Comparison of ENCODE assay signal across 1 cellular context in genomic region chr1:52055066-52055853, GRCh38.
TF ChIP-seq lines count a peak whose summit lies in the region.

TSS of gene TXNDC12 (minus strand) at chr1:52055191. CDS start at chr1:52055096, 95 bp downstream.

TF ChIP-seq in HEK293, 187 proteins besides CTCF, POLR2A, EP300 and RAD21 (continued from another document and continues in another):
- TF ChIP-seq, protein P1, sequence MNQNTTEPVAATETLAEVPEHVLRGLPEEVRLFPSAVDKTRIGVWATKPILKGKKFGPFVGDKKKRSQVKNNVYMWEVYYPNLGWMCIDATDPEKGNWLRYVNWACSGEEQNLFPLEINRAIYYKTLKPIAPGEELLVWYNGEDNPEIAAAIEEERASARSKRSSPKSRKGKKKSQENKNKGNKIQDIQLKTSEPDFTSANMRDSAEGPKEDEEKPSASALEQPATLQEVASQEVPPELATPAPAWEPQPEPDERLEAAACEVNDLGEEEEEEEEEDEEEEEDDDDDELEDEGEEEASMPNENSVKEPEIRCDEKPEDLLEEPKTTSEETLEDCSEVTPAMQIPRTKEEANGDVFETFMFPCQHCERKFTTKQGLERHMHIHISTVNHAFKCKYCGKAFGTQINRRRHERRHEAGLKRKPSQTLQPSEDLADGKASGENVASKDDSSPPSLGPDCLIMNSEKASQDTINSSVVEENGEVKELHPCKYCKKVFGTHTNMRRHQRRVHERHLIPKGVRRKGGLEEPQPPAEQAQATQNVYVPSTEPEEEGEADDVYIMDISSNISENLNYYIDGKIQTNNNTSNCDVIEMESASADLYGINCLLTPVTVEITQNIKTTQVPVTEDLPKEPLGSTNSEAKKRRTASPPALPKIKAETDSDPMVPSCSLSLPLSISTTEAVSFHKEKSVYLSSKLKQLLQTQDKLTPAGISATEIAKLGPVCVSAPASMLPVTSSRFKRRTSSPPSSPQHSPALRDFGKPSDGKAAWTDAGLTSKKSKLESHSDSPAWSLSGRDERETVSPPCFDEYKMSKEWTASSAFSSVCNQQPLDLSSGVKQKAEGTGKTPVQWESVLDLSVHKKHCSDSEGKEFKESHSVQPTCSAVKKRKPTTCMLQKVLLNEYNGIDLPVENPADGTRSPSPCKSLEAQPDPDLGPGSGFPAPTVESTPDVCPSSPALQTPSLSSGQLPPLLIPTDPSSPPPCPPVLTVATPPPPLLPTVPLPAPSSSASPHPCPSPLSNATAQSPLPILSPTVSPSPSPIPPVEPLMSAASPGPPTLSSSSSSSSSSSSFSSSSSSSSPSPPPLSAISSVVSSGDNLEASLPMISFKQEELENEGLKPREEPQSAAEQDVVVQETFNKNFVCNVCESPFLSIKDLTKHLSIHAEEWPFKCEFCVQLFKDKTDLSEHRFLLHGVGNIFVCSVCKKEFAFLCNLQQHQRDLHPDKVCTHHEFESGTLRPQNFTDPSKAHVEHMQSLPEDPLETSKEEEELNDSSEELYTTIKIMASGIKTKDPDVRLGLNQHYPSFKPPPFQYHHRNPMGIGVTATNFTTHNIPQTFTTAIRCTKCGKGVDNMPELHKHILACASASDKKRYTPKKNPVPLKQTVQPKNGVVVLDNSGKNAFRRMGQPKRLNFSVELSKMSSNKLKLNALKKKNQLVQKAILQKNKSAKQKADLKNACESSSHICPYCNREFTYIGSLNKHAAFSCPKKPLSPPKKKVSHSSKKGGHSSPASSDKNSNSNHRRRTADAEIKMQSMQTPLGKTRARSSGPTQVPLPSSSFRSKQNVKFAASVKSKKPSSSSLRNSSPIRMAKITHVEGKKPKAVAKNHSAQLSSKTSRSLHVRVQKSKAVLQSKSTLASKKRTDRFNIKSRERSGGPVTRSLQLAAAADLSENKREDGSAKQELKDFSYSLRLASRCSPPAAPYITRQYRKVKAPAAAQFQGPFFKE (tag by site-specific recombination; IDR thresholded peaks at IDR 0.05; ENCODE audit: borderline replicate concordance): no peak
- TF ChIP-seq FEZF1 (tag by site-specific recombination; IDR thresholded peaks at IDR 0.05): peak; percentile 7; the same call in 1 of the 2 replicates
- no peak for TF ChIP-seq ZNF549 (tag by site-specific recombination; IDR thresholded peaks at IDR 0.05)
- TF ChIP-seq ZNF311 (tag by site-specific recombination; IDR thresholded peaks at IDR 0.05; ENCODE audit: borderline replicate concordance): no peak
- no peak for TF ChIP-seq ZBTB49 (tag by site-specific recombination; IDR thresholded peaks at IDR 0.05; ENCODE audit: low read depth)
- TF ChIP-seq ZBTB1 (tag by site-specific recombination; IDR thresholded peaks at IDR 0.05): no peak
- TF ChIP-seq ZNF239 (tag by site-specific recombination; IDR thresholded peaks at IDR 0.05): no peak
- peak; percentile 66; the same call in 1 of the 2 replicates for TF ChIP-seq ZFP37 (tag by site-specific recombination; IDR thresholded peaks at IDR 0.05)
- peak; percentile 74 for TF ChIP-seq KLF16 (tag by site-specific recombination; IDR thresholded peaks at IDR 0.05)
- TF ChIP-seq ZNF629 (tag by site-specific recombination; IDR thresholded peaks at IDR 0.05): peak; percentile 86
- TF ChIP-seq ZNF473 (tag by site-specific recombination; IDR thresholded peaks at IDR 0.05): no peak
- TF ChIP-seq ZSCAN16 (tag by site-specific recombination; IDR thresholded peaks at IDR 0.05): no peak
- TF ChIP-seq ZFP41 (tag by site-specific recombination; IDR thresholded peaks at IDR 0.05; ENCODE audit: borderline replicate concordance): no peak
- TF ChIP-seq ZNF529 (tag by site-specific recombination; IDR thresholded peaks at IDR 0.05; ENCODE audit: insufficient replicate concordance): no peak
- no peak for TF ChIP-seq TCF7L2 (IDR thresholded peaks at IDR 0.05; ENCODE audit: borderline replicate concordance, low read depth, low read length)
- no peak for TF ChIP-seq ZNF555 (tag by site-specific recombination; conservative IDR thresholded peaks at IDR 0.05)
- TF ChIP-seq WT1 (tag by site-specific recombination; IDR thresholded peaks at IDR 0.05): no peak
- no peak; the same call in 1 of the 2 replicates for TF ChIP-seq ZNF768 (tag by site-specific recombination; IDR thresholded peaks at IDR 0.05)
- no peak for TF ChIP-seq GLI2 (tag by site-specific recombination; IDR thresholded peaks at IDR 0.05; ENCODE audit: borderline replicate concordance, low read depth)
- TF ChIP-seq, protein P2, sequence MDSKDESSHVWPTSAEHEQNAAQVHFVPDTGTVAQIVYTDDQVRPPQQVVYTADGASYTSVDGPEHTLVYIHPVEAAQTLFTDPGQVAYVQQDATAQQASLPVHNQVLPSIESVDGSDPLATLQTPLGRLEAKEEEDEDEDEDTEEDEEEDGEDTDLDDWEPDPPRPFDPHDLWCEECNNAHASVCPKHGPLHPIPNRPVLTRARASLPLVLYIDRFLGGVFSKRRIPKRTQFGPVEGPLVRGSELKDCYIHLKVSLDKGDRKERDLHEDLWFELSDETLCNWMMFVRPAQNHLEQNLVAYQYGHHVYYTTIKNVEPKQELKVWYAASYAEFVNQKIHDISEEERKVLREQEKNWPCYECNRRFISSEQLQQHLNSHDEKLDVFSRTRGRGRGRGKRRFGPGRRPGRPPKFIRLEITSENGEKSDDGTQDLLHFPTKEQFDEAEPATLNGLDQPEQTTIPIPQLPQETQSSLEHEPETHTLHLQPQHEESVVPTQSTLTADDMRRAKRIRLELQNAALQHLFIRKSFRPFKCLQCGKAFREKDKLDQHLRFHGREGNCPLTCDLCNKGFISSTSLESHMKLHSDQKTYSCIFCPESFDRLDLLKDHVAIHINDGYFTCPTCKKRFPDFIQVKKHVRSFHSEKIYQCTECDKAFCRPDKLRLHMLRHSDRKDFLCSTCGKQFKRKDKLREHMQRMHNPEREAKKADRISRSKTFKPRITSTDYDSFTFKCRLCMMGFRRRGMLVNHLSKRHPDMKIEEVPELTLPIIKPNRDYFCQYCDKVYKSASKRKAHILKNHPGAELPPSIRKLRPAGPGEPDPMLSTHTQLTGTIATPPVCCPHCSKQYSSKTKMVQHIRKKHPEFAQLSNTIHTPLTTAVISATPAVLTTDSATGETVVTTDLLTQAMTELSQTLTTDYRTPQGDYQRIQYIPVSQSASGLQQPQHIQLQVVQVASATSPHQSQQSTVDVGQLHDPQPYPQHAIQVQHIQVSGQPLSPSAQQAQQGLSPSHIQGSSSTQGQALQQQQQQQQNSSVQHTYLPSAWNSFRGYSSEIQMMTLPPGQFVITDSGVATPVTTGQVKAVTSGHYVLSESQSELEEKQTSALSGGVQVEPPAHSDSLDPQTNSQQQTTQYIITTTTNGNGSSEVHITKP (tag by site-specific recombination; IDR thresholded peaks at IDR 0.05): peak; percentile 24; the same call in 1 of the 2 replicates
- TF ChIP-seq, protein P3, sequence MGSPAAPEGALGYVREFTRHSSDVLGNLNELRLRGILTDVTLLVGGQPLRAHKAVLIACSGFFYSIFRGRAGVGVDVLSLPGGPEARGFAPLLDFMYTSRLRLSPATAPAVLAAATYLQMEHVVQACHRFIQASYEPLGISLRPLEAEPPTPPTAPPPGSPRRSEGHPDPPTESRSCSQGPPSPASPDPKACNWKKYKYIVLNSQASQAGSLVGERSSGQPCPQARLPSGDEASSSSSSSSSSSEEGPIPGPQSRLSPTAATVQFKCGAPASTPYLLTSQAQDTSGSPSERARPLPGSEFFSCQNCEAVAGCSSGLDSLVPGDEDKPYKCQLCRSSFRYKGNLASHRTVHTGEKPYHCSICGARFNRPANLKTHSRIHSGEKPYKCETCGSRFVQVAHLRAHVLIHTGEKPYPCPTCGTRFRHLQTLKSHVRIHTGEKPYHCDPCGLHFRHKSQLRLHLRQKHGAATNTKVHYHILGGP (tag by site-specific recombination; IDR thresholded peaks at IDR 0.05): no peak
- peak; percentile 77 for TF ChIP-seq PATZ1 (tag by site-specific recombination; IDR thresholded peaks at IDR 0.05)
- TF ChIP-seq, protein P4, sequence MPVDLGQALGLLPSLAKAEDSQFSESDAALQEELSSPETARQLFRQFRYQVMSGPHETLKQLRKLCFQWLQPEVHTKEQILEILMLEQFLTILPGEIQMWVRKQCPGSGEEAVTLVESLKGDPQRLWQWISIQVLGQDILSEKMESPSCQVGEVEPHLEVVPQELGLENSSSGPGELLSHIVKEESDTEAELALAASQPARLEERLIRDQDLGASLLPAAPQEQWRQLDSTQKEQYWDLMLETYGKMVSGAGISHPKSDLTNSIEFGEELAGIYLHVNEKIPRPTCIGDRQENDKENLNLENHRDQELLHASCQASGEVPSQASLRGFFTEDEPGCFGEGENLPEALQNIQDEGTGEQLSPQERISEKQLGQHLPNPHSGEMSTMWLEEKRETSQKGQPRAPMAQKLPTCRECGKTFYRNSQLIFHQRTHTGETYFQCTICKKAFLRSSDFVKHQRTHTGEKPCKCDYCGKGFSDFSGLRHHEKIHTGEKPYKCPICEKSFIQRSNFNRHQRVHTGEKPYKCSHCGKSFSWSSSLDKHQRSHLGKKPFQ (tag by site-specific recombination; IDR thresholded peaks at IDR 0.05): 0 out of 2 replicates have a peak, but pooled peaks have one; percentile 32
- no peak for TF ChIP-seq ZNF112 (tag by site-specific recombination; IDR thresholded peaks at IDR 0.05)
- no peak for TF ChIP-seq ZNF223 (tag by site-specific recombination; IDR thresholded peaks at IDR 0.05)
- no peak for TF ChIP-seq ZNF184 (tag by site-specific recombination; IDR thresholded peaks at IDR 0.05)
- peak; percentile 36; the same call in 1 of the 2 replicates for TF ChIP-seq ZNF518A (tag by site-specific recombination; conservative IDR thresholded peaks at IDR 0.05; ENCODE audit: low read depth)
- TF ChIP-seq ZNF280C (tag by site-specific recombination; IDR thresholded peaks at IDR 0.05): no peak
